27 cellular contexts compared by ENCODE assay signal in genomic region chr18:80166725-80167124, GRCh38.
"Had no signal": no experiment of that assay in that cellular context is flagged by ENCODE, and none has a peak within 500 bp of the region (broad histone marks: within the 10 kb centered on the region; RNA-seq: fewer than 3 reads in every experiment).

No MANE protein-coding gene starts in this region.

- FAIRE-seq: astrocyte had no signal

- DNase-seq: activated CD4-positive, alpha-beta memory T cell treated with anti-CD3 and anti-CD28 coated beads for 36 hours; activated CD4-positive, alpha-beta T cell treated with anti-CD3 and anti-CD28 coated beads for 36 hours; activated CD4-positive, alpha-beta T cell treated with anti-CD3 and anti-CD28 coated beads, Interleukin-2, amount 10 ng/mL, durations not matched to agents 24 days and 14 days; activated CD4-positive, CD25-positive, alpha-beta regulatory T cell; activated CD4-positive, CD25-positive, alpha-beta regulatory T cell treated with anti-CD3 and anti-CD28 coated beads, Interleukin-2, amount 50 U/mL, for 72 hours; activated CD8-positive, alpha-beta memory T cell treated with anti-CD3 and anti-CD28 coated beads, Interleukin-2, amount 10 ng/mL, durations not matched to agents 7 days and 5 days; activated CD8-positive, alpha-beta memory T cell treated with anti-CD3 and anti-CD28 coated beads, Interleukin-2, amount 50 U/mL, for 4 hours; activated CD8-positive, alpha-beta T cell treated with anti-CD3 and anti-CD28 coated beads, Interleukin-2, amount 10 ng/mL, durations not matched to agents 7 days and 5 days; activated effector memory CD4-positive, alpha-beta T cell treated with anti-CD3 and anti-CD28 coated beads, Interleukin-2, amount 50 U/mL, for 16 hours; activated naive CD4-positive, alpha-beta T cell treated with anti-CD3 and anti-CD28 coated beads for 36 hours; activated naive CD8-positive, alpha-beta T cell treated with anti-CD3 and anti-CD28 coated beads for 36 hours; activated T-cell treated with anti-CD3 and anti-CD28 coated beads, Interleukin-2, amount 50 U/mL, for 1 hour; activated T-cell treated with anti-CD3 and anti-CD28 coated beads, Interleukin-2, amount 50 U/mL, for 48 hours; amniotic stem cell; anterior cingulate cortex; brain microvascular endothelial cell; cortex of kidney; dermis blood vessel endothelial cell; effector CD4-positive, alpha-beta T cell; effector memory CD8-positive, alpha-beta T cell; erythroblast; foreskin keratinocyte; gastrocnemius medialis; glutamatergic neuron; T-helper 2 cell had no signal

- H3K9me3 ChIP-seq: gastrocnemius medialis had no signal

- H3K27me3 ChIP-seq: brain microvascular endothelial cell, esophagus muscularis mucosa, foreskin keratinocyte, gastrocnemius medialis had no signal

- ATAC-seq: activated CD4-positive, alpha-beta T cell treated with anti-CD3 and anti-CD28 coated beads for 36 hours; activated CD8-positive, alpha-beta memory T cell treated with anti-CD3 and anti-CD28 coated beads, Interleukin-2, amount 10 ng/mL, durations not matched to agents 7 days and 5 days; activated CD8-positive, alpha-beta T cell treated with anti-CD3 and anti-CD28 coated beads, Interleukin-2, amount 10 ng/mL, durations not matched to agents 7 days and 5 days; effector memory CD8-positive, alpha-beta T cell; foreskin keratinocyte; gastrocnemius medialis had no signal

- H3K4me3 ChIP-seq: esophagus muscularis mucosa, gastrocnemius medialis had no signal

- H3K36me3 ChIP-seq: brain microvascular endothelial cell, esophagus muscularis mucosa, gastrocnemius medialis had no signal

- H3K27ac ChIP-seq: brain microvascular endothelial cell, esophagus muscularis mucosa, foreskin keratinocyte, gastrocnemius medialis had no signal
